In the genomic region with DNA sequence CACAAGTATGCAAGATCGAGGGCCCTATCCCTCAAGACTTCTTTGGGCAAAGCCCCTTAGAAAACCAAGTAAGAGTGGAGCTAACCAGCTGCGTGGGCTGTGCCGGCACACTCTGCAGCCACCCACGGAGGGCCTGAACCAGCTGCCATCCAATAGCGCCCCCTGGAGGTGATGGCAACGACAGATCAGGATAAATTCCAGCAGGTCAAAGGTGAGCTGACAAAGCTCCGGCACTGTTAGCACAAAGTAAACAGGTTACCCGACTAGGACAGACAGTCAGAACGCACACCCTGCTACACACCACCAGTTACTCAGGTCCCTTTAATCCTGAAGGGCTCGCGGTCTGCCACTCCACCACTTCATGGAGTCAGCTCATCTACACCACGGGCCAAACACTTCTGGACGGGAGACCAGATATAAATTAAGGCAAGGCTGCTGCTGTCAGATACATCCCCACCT, we compare ENCODE assay signal across 8 cellular contexts. TPM values are rescaled to one million over a fixed set of nuclear protein-coding genes. Genes with fewer than 3 reads are reported as not detected.
DNase-seq lines count a peak whose midpoint lies in the region; ATAC-seq and TF ChIP-seq lines count a peak whose summit lies in the region.

No MANE protein-coding gene starts in this region.

- H3K4me1 Mint-ChIP-seq in activated CD8-positive, alpha-beta memory T cell treated with anti-CD3 and anti-CD28 coated beads, Interleukin-2, amount 10 ng/mL, durations not matched to agents 7 days and 5 days, result peaks cover 49% of the 10 kb centered on the region

- no peaks in the 10 kb centered on the region for H3F3A ChIP-seq in neural cell (ENCODE audit: insufficient read depth, low read length, poor library complexity, severe bottlenecking)

- ATAC-seq in activated CD8-positive, alpha-beta memory T cell treated with anti-CD3 and anti-CD28 coated beads, Interleukin-2, amount 10 ng/mL, durations not matched to agents 7 days and 5 days, result peak; percentile 35
- ATAC-seq in esophagus mucosa, result peak; percentile 85
- no peak for ATAC-seq in GM19351 (IDR thresholded peaks at IDR 0.05; ENCODE audit: unreplicated experiment)

- no peaks in the 10 kb centered on the region for H3K27me3 ChIP-seq in neural cell (ENCODE audit: insufficient read depth, low read depth, low read length)
- H3K27me3 ChIP-seq in suprapubic skin, result no peaks in the 10 kb centered on the region

- no peak overlapping the region for H2AFZ ChIP-seq in neural cell (ENCODE audit: low read depth, low read length)

- no peak for TF ChIP-seq EP300 in neural cell (conservative IDR thresholded peaks at IDR 0.05; ENCODE audit: poor library complexity, severe bottlenecking)
- no peak for TF ChIP-seq EP300 in suprapubic skin (IDR thresholded peaks at IDR 0.05)

- peaks cover 51% of the 10 kb centered on the region for H3K79me2 ChIP-seq in neural cell (replicated peaks; ENCODE audit: insufficient read depth, low read length)

- WGBS in suprapubic skin, result 52% methylated on average over 7 of the region's 13 CpGs

- H3K27ac Mint-ChIP-seq in activated CD8-positive, alpha-beta memory T cell treated with anti-CD3 and anti-CD28 coated beads, Interleukin-2, amount 10 ng/mL, durations not matched to agents 7 days and 5 days, result no peak overlapping the region

- H4K20me1 ChIP-seq in neural cell (ENCODE audit: insufficient read depth), result no peaks in the 10 kb centered on the region

- H3K9me2 ChIP-seq in neural cell (ENCODE audit: insufficient read depth, low read length), result no peaks in the 10 kb centered on the region

- H3K4me1 ChIP-seq in suprapubic skin, result peaks cover 22% of the 10 kb centered on the region

- H3K9me3 ChIP-seq in neural cell (ENCODE audit: low read length), result no peaks in the 10 kb centered on the region
- H3K9me3 ChIP-seq in suprapubic skin, result no peaks in the 10 kb centered on the region

- H3K27me3 Mint-ChIP-seq in activated CD8-positive, alpha-beta memory T cell treated with anti-CD3 and anti-CD28 coated beads, Interleukin-2, amount 10 ng/mL, durations not matched to agents 7 days and 5 days, result no peaks in the 10 kb centered on the region

- TF ChIP-seq CTCF in neural cell (IDR thresholded peaks at IDR 0.05; ENCODE audit: poor library complexity, severe bottlenecking) (peak; percentile 50), suprapubic skin (IDR thresholded peaks at IDR 0.05) (peak; percentile 14 to 70)

- H3K9me3 Mint-ChIP-seq in activated CD8-positive, alpha-beta memory T cell treated with anti-CD3 and anti-CD28 coated beads, Interleukin-2, amount 10 ng/mL, durations not matched to agents 7 days and 5 days (ENCODE audit: low read depth), result no peaks in the 10 kb centered on the region

- CTCF ChIA-PET in activated CD8-positive, alpha-beta memory T cell treated with anti-CD3 and anti-CD28 coated beads, Interleukin-2, amount 10 ng/mL, durations not matched to agents 7 days and 5 days (lab: Charles Lee), result interaction anchor here (0.7 to 7.9 kb wide), 43 partner anchors 9 to 487 kb away, joined by 3 to 107 read pairs (median 4); partner anchors contain the start of genes HSD17B6, LRP1, MYO1A and NACA

- no peak overlapping the region for H3K4me3 Mint-ChIP-seq in activated CD8-positive, alpha-beta memory T cell treated with anti-CD3 and anti-CD28 coated beads, Interleukin-2, amount 10 ng/mL, durations not matched to agents 7 days and 5 days

- no peak overlapping the region for H3K27ac ChIP-seq in neural cell (ENCODE audit: low read length)
- H3K27ac ChIP-seq in suprapubic skin, result no peak overlapping the region

- TF ChIP-seq POLR2A in suprapubic skin (IDR thresholded peaks at IDR 0.05), result no peak

- DNase-seq in NCI-H524 (lab: John Stamatoyannopoulos, UW) (peak; percentile 19 to 54), NCI-H524 treated with DMSO at 0.1 percent for 48 hours (lab: John Stamatoyannopoulos, UW) (no peak), NCI-H748 (lab: John Stamatoyannopoulos, UW; ENCODE audit: unreplicated experiment) (peak; percentile 66), suprapubic skin (ENCODE audit: low spot score in 2 of 2) (peak in 1 of 2 donors; percentile 78)
- peak; percentile 82 for DNase-seq in activated CD8-positive, alpha-beta memory T cell treated with anti-CD3 and anti-CD28 coated beads, Interleukin-2, amount 10 ng/mL, durations not matched to agents 7 days and 5 days

- H3K36me3 Mint-ChIP-seq in activated CD8-positive, alpha-beta memory T cell treated with anti-CD3 and anti-CD28 coated beads, Interleukin-2, amount 10 ng/mL, durations not matched to agents 7 days and 5 days, result peaks cover 25% of the 10 kb centered on the region

- H3K36me3 ChIP-seq in neural cell (ENCODE audit: insufficient read depth, low read length), result no peaks in the 10 kb centered on the region
- peaks cover 53% of the 10 kb centered on the region for H3K36me3 ChIP-seq in suprapubic skin

- no peak for TF ChIP-seq RAD21 in neural cell (conservative IDR thresholded peaks at IDR 0.05)

- no peak overlapping the region for H3K9ac ChIP-seq in neural cell (ENCODE audit: low read length)

- H3K4me3 ChIP-seq in neural cell (ENCODE audit: low read length) (no peak overlapping the region), suprapubic skin (no peak overlapping the region)

- H3K4me2 ChIP-seq in neural cell (ENCODE audit: low read length), result no peak overlapping the region

TF ChIP-seq in neural cell, 6 proteins besides CTCF, POLR2A, EP300 and RAD21:
- TF ChIP-seq POLR2AphosphoS5 (IDR thresholded peaks at IDR 0.05), result no peak
- TF ChIP-seq SMC3 (conservative IDR thresholded peaks at IDR 0.05; ENCODE audit: poor library complexity), result peak; percentile 26
- no peak for TF ChIP-seq EZH2 (IDR thresholded peaks at IDR 0.05; ENCODE audit: borderline replicate concordance, insufficient read depth, low read length, poor library complexity, severe bottlenecking)
- no peak for TF ChIP-seq REST (IDR thresholded peaks at IDR 0.05; ENCODE audit: borderline replicate concordance)
- no peak for TF ChIP-seq MXI1 (conservative IDR thresholded peaks at IDR 0.05; ENCODE audit: poor library complexity, severe bottlenecking)

RNA-seq across cellular contexts. Expression of gene ZBTB39, which starts 4.9 kb away (rescaled TPM):
- total RNA-seq in activated CD8-positive, alpha-beta memory T cell treated with anti-CD3 and anti-CD28 coated beads, Interleukin-2, amount 10 ng/mL, durations not matched to agents 7 days and 5 days, result 1 to 10 TPM; 8.8 to 9.3 TPM
- total RNA-seq in esophagus mucosa (2.6 TPM), suprapubic skin (10 to 100 TPM in 2 of 4 donors, 1 to 10 TPM in 2; 6.6 to 12.1 (median 10.1) TPM)
- polyA plus RNA-seq in neural cell, result 6.4 and 7.3 TPM in 2 replicates
- polyA minus RNA-seq in neural cell, result 24.8 and 26.2 TPM in 2 replicates

RNA-seq across cellular contexts. Expression of gene TAC3, which starts 14.9 kb away (rescaled TPM):
- not detected for total RNA-seq in activated CD8-positive, alpha-beta memory T cell treated with anti-CD3 and anti-CD28 coated beads, Interleukin-2, amount 10 ng/mL, durations not matched to agents 7 days and 5 days
- total RNA-seq in esophagus mucosa, result not detected
- polyA plus RNA-seq in neural cell, result 2.5 TPM in 1 of 2 replicates, not detected in the other
- not detected in 2 replicates for polyA minus RNA-seq in neural cell
- not detected for total RNA-seq in suprapubic skin

RNA-seq across cellular contexts. Expression of gene RDH16, which starts 44.1 kb away (rescaled TPM):
- under 1 TPM; 0.35 to 0.91 TPM for total RNA-seq in activated CD8-positive, alpha-beta memory T cell treated with anti-CD3 and anti-CD28 coated beads, Interleukin-2, amount 10 ng/mL, durations not matched to agents 7 days and 5 days
- 2.4 TPM for total RNA-seq in esophagus mucosa
- 0.66 and 1.0 TPM in 2 replicates for polyA plus RNA-seq in neural cell
- 1.2 TPM in 2 replicates for polyA minus RNA-seq in neural cell
- 1 to 10 TPM in 3 of 4 donors, under 1 TPM in 1; 0.65 to 2.4 (median 1.8) TPM for total RNA-seq in suprapubic skin

RNA-seq across cellular contexts. Expression of gene MYO1A, which starts 48.5 kb away (rescaled TPM):
- total RNA-seq in activated CD8-positive, alpha-beta memory T cell treated with anti-CD3 and anti-CD28 coated beads, Interleukin-2, amount 10 ng/mL, durations not matched to agents 7 days and 5 days, result 1 to 10 TPM in 1 of 2 experiments, under 1 TPM in 1; 0.82 to 1.5 TPM
- total RNA-seq in esophagus mucosa (0.52 TPM), suprapubic skin (1 to 10 TPM in 1 of 4 donors, under 1 TPM in 3; 0.16 to 2.3 (median 0.58) TPM)
- not detected in 2 replicates for polyA plus RNA-seq in neural cell
- polyA minus RNA-seq in neural cell, result not detected in 2 replicates
